ENCODE assay signal across 8 cellular contexts in the genomic region with DNA sequence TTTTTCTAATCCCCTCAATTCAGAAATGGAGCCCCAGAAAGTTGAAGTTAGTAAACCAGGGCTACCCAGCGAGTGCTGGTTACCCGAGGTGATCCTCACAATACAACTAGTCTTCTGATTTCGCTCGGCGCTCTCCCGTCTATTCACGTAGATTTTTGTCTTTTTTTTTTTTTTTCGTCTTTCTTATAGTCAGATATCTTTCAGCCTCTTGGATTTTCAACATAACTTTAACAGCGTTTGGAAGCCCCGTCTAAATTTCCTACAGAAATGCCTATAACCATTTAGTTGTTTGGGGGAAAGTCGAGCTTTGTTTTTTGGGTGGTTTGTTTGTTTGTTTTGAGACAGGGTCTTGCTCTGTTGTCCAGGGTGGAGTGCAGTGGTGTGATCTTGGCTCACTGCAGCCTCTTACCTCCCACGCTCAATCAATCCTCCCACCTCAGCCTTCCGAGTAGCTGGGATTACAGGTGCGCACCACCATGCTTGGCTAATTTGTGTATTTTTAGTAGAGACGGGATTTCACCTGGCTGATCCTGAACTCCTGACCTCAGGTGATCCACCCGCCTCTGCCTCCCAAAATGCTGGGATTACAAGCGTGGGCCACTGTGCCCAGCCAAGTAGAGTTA. TPM values are rescaled to one million over a fixed set of nuclear protein-coding genes. Genes with fewer than 3 reads are reported as not detected.
DNase-seq lines count a peak whose midpoint lies in the region; ATAC-seq and TF ChIP-seq lines count a peak whose summit lies in the region.

No MANE protein-coding gene starts in this region.

- no peak for DNase-seq in Caco-2
- DNase-seq in PC-3, result no peak
- no peak for DNase-seq in epithelial cell of prostate (ENCODE audit: low read depth, low spot score)
- no peak for DNase-seq in ovary
- no peak for DNase-seq in stimulated activated CD4-positive, alpha-beta T cell treated with anti-CD3 and anti-CD28 coated beads, Interleukin-15, amount 100 ng/mL, for 24 hours
- DNase-seq in inferior parietal cortex (ENCODE audit: extremely low spot score), result no peak
- no peak for DNase-seq in EL
- DNase-seq in A172 (ENCODE audit: low spot score), result no peak

- no peaks in the 10 kb centered on the region for H3K9me3 Mint-ChIP-seq in Caco-2 (ENCODE audit: unreplicated experiment)

- H3K4me2 ChIP-seq in PC-3 (ENCODE audit: low read length), result peak overlapping the region; percentile 88

- H3K9ac ChIP-seq in PC-3 (ENCODE audit: low read length), result peak overlapping the region; percentile 80

- no peaks in the 10 kb centered on the region for H3F3A ChIP-seq in PC-3 (ENCODE audit: low read length, unreplicated experiment)

- H3K27me3 ChIP-seq in Caco-2 (replicated peaks; ENCODE audit: control insufficient read depth, insufficient read depth, low read length), result no peaks in the 10 kb centered on the region
- no peaks in the 10 kb centered on the region for H3K27me3 ChIP-seq in PC-3 (ENCODE audit: low read length)
- no peaks in the 10 kb centered on the region for H3K27me3 ChIP-seq in ovary

- no peaks in the 10 kb centered on the region for H3K27me3 Mint-ChIP-seq in Caco-2 (ENCODE audit: insufficient read depth, unreplicated experiment)

- H3K4me1 ChIP-seq in Caco-2 (peaks cover 6% of the 10 kb centered on the region; the same call in 1 of the 2 replicates), PC-3 (ENCODE audit: insufficient read depth, low read length) (no peaks in the 10 kb centered on the region; the same call in 1 of the 2 replicates), ovary (ENCODE audit: insufficient read depth) (peaks cover 5% of the 10 kb centered on the region)

- no peak for TF ChIP-seq POLR2A in ovary (IDR thresholded peaks at IDR 0.05)

- peak overlapping the region; percentile 85 for H2AFZ ChIP-seq in PC-3 (ENCODE audit: low read length)

- H3K36me3 ChIP-seq in Caco-2 (ENCODE audit: control insufficient read depth, insufficient read depth, low read length), result no peaks in the 10 kb centered on the region
- no peaks in the 10 kb centered on the region for H3K36me3 ChIP-seq in PC-3 (ENCODE audit: low read depth, low read length)
- H3K36me3 ChIP-seq in ovary, result no peaks in the 10 kb centered on the region

- no peaks in the 10 kb centered on the region for H4K20me1 ChIP-seq in PC-3 (ENCODE audit: low read length)

- peak overlapping the region; percentile 91 for H3K4me3 Mint-ChIP-seq in Caco-2 (ENCODE audit: unreplicated experiment)

- CTCF ChIA-PET in Caco-2 (lab: Charles Lee) (interaction anchor here (0.5 to 1.7 kb wide), 16 partner anchors 10 to 540 kb away, joined by 3 to 27 read pairs (median 4); a partner anchor contains a TSS), PC-3 (lab: Charles Lee) (interaction anchor here (0.5 to 2.4 kb wide), 13 partner anchors 10 to 281 kb away, joined by 3 to 19 read pairs (median 7); a partner anchor contains a TSS)

- peak overlapping the region; percentile 89 for H3K27ac Mint-ChIP-seq in Caco-2 (ENCODE audit: unreplicated experiment)

- WGBS in ovary, 3 donors, result 11 to 21% (median 18%) methylated on average over 17 of the region's 17 CpGs

- peak overlapping the region; percentile 41 for H3K4me3 ChIP-seq in Caco-2 (ENCODE audit: low read depth, low read length)
- H3K4me3 ChIP-seq in PC-3 (ENCODE audit: low read length), result peak overlapping the region; percentile 79
- peak overlapping the region; percentile 96 for H3K4me3 ChIP-seq in ovary

- BruUV-seq in Caco-2 (replicated peaks; lab: Mats Ljungman, UMichigan), result TSS peak; percentile 77
- TSS peak; percentile 75 for BruUV-seq in PC-3 (replicated peaks; lab: Mats Ljungman, UMichigan)

- POLR2A ChIA-PET in Caco-2 (lab: Charles Lee), result interaction anchor here (0.7 to 3.5 kb wide), 11 partner anchors 11 to 593 kb away, joined by 3 to 43 read pairs (median 6); a partner anchor contains a TSS
- POLR2A ChIA-PET in PC-3 (lab: Charles Lee; ENCODE audit: unreplicated experiment), result interaction anchor here (0.5 to 2.5 kb wide), 13 partner anchors 11 to 427 kb away, joined by 3 to 29 read pairs (median 5); a partner anchor contains a TSS

- no peaks in the 10 kb centered on the region for H3K9me2 ChIP-seq in PC-3 (replicated peaks; ENCODE audit: low read length)

- ATAC-seq in PC-3, result no peak

- no peak for TF ChIP-seq EP300 in ovary (IDR thresholded peaks at IDR 0.05)

- H3K27ac ChIP-seq in PC-3 (ENCODE audit: low read length), result peak overlapping the region; percentile 23
- H3K27ac ChIP-seq in epithelial cell of prostate, result peak overlapping the region; percentile 84
- peak overlapping the region; percentile 59 to 67 for H3K27ac ChIP-seq in ovary

- H3K9me3 ChIP-seq in Caco-2 (no peaks in the 10 kb centered on the region), PC-3 (ENCODE audit: low read length) (no peaks in the 10 kb centered on the region), ovary (no peaks in the 10 kb centered on the region)

- intact Hi-C loops in Caco-2 (cut with micrococcal nuclease; ENCODE audit: unreplicated experiment), result no loop called here
- intact Hi-C loops in PC-3 (cut with micrococcal nuclease), result loop anchor here (5.0 kb wide), 1 partner anchor 62 kb away; a partner anchor contains a TSS
- intact Hi-C loops in ovary (cut with DNase I), result no loop called here

- peaks cover 16% of the 10 kb centered on the region for H3K79me2 ChIP-seq in PC-3 (ENCODE audit: low read length)

- H3K36me3 Mint-ChIP-seq in Caco-2 (ENCODE audit: insufficient read depth, unreplicated experiment), result no peaks in the 10 kb centered on the region

- TF ChIP-seq CTCF in Caco-2 (IDR thresholded peaks at IDR 0.05; ENCODE audit: insufficient read depth in 1 of 2, low read depth in 1 of 2, low read length in 1 of 2, severe bottlenecking in 1 of 2, unreplicated experiment in 1 of 2) (no peak), PC-3 (conservative IDR thresholded peaks at IDR 0.05; ENCODE audit: low read depth, low read length) (no peak), ovary (IDR thresholded peaks at IDR 0.05) (no peak)

- H3K4me1 Mint-ChIP-seq in Caco-2 (ENCODE audit: low read depth, unreplicated experiment), result peaks cover 4% of the 10 kb centered on the region

RNA-seq across cellular contexts. Expression of a gene that starts 0.8 kb away (rescaled TPM):
- total RNA-seq in Caco-2 (2022) (21.0 and 25.9 TPM in 2 replicates), PC-3 (2014; rRNA removed) (21.5 and 25.5 TPM in 2 replicates), ovary (100 to 1,000 TPM in 1 of 7 donors, 10 to 100 TPM in 6; 58.9 to 122 (median 81.1) TPM)
- polyA plus RNA-seq in ovary, result 10 to 100 TPM; 50.1 to 75.4 TPM
- 70.6 and 84.3 TPM in 2 replicates for total RNA-seq in A172 (2014; rRNA removed; shearing (Covaris generic))

RNA-seq across cellular contexts. Expression of a gene that starts 10.9 kb away (rescaled TPM):
- total RNA-seq in Caco-2 (2022) (2.5 and 2.7 TPM in 2 replicates), PC-3 (2014; rRNA removed) (0.29 and 0.44 TPM in 2 replicates), ovary (1 to 10 TPM in 4 of 7 donors, under 1 TPM in 3; 0.34 to 1.7 (median 1.2) TPM)
- polyA plus RNA-seq in ovary, result 1 to 10 TPM in 1 of 2 donors, under 1 TPM in 1; 0.62 to 2.6 TPM
- 1.4 and 1.6 TPM in 2 replicates for total RNA-seq in A172 (2014; rRNA removed; shearing (Covaris generic))

Comparison
In these comparisons a context has a peak if more than half of its experiments do, and no peak if none do; other contexts are left out.
1. H3K4me3 ChIP-seq: peak in every context shown above with its lines; median percentile 96 in ovary; 79 in PC-3; 41 in Caco-2.
2. H3K27ac ChIP-seq: peak in every context shown above with its lines; median percentile 84 in epithelial cell of prostate; 63 in ovary; 23 in PC-3.